13 cellular contexts compared by ENCODE assay signal in the genomic region with DNA sequence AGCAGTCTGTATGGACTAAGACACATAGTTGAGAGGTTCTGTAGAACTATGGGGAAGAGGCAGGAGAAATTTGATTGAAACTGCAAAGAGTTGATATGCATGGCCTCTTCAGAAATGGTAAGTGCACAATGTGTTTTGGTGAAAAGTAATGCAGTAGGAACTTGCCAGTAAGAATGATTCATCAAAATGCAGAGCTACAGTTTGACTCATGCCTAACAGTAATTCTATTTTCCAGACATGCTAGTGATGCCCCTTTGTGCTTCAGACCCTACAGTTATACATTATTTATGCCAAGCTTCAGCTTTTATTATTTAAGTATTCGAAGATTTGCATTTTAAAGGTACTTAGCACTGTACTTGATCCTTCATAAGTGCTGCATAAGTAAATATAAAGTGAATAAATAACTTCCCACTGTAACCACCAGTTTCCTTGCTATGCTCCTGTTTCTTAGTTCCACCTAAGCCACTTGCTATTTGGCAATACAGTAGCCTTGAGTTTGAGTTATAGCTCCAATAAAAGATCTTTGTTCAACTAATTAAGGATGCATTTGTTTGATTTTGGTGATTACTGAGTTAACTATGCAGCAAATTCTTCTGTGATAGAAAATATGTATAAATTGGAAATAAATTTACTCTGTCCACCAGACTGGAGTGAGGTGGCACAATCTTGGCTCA. TPM values are rescaled to one million over a fixed set of nuclear protein-coding genes. Genes with fewer than 3 reads are reported as not detected.
DNase-seq lines count a peak whose midpoint lies in the region; TF ChIP-seq lines count a peak whose summit lies in the region.
"Had no signal": no experiment of that assay in that cellular context is flagged by ENCODE, and none has a peak within 500 bp of the region (broad histone marks: within the 10 kb centered on the region; RNA-seq: fewer than 3 reads in every experiment).

No MANE protein-coding gene starts in this region.

- H3K27ac Mint-ChIP-seq in activated CD4-positive, alpha-beta T cell treated with anti-CD3 and anti-CD28 coated beads, Interleukin-2, amount 10 ng/mL, durations not matched to agents 24 days and 14 days, result no peak overlapping the region
- no peak overlapping the region for H3K27ac Mint-ChIP-seq in immature natural killer cell
- H3K27ac Mint-ChIP-seq: stimulated activated effector memory CD8-positive, alpha-beta T cell treated with anti-CD3 and anti-CD28 coated beads, Interleukin-12 subunit alpha, Interleukin-12 subunit beta, amount 100 ng/mL, for 72 hours had no signal

- H3K9me3 Mint-ChIP-seq in activated CD4-positive, alpha-beta T cell treated with anti-CD3 and anti-CD28 coated beads, Interleukin-2, amount 10 ng/mL, durations not matched to agents 24 days and 14 days, result no peaks in the 10 kb centered on the region
- H3K9me3 Mint-ChIP-seq in immature natural killer cell, result peaks cover 0 to 1% (median 0%) of the 10 kb centered on the region in 6 donors
- H3K9me3 Mint-ChIP-seq: stimulated activated effector memory CD8-positive, alpha-beta T cell treated with anti-CD3 and anti-CD28 coated beads, Interleukin-12 subunit alpha, Interleukin-12 subunit beta, amount 100 ng/mL, for 72 hours had no signal

- H3K36me3 Mint-ChIP-seq in activated CD4-positive, alpha-beta T cell treated with anti-CD3 and anti-CD28 coated beads, Interleukin-2, amount 10 ng/mL, durations not matched to agents 24 days and 14 days (ENCODE audit: low read depth), result no peaks in the 10 kb centered on the region
- H3K36me3 Mint-ChIP-seq in immature natural killer cell, result no peaks in the 10 kb centered on the region
- H3K36me3 Mint-ChIP-seq: stimulated activated effector memory CD8-positive, alpha-beta T cell treated with anti-CD3 and anti-CD28 coated beads, Interleukin-12 subunit alpha, Interleukin-12 subunit beta, amount 100 ng/mL, for 72 hours had no signal

- no peaks in the 10 kb centered on the region for H3K27me3 Mint-ChIP-seq in activated CD4-positive, alpha-beta T cell treated with anti-CD3 and anti-CD28 coated beads, Interleukin-2, amount 10 ng/mL, durations not matched to agents 24 days and 14 days
- H3K27me3 Mint-ChIP-seq in immature natural killer cell (ENCODE audit: low read depth in 3 of 3), result peaks cover 0 to 7% (median 0%) of the 10 kb centered on the region in 3 donors

- H3K4me3 Mint-ChIP-seq in activated CD4-positive, alpha-beta T cell treated with anti-CD3 and anti-CD28 coated beads, Interleukin-2, amount 10 ng/mL, durations not matched to agents 24 days and 14 days, result no peak overlapping the region
- H3K4me3 Mint-ChIP-seq in immature natural killer cell, result no peak overlapping the region
- H3K4me3 Mint-ChIP-seq: stimulated activated effector memory CD8-positive, alpha-beta T cell treated with anti-CD3 and anti-CD28 coated beads, Interleukin-12 subunit alpha, Interleukin-12 subunit beta, amount 100 ng/mL, for 72 hours had no signal

- H3K4me3 ChIP-seq in fibroblast of mammary gland (ENCODE audit: control insufficient read depth, low read depth, low read length), result no peak overlapping the region
- H3K4me3 ChIP-seq: BLaER1 treated with 17β-estradiol and CSF1 and Interleukin-3, amounts not matched to agents 10 nM and 100 nM; left ventricle myocardium inferior had no signal

- intact Hi-C loops in activated CD4-positive, alpha-beta T cell treated with anti-CD3 and anti-CD28 coated beads, Interleukin-2, amount 10 ng/mL, durations not matched to agents 24 days and 14 days (cut with micrococcal nuclease), result no loop called here

- H3K4me1 Mint-ChIP-seq in activated CD4-positive, alpha-beta T cell treated with anti-CD3 and anti-CD28 coated beads, Interleukin-2, amount 10 ng/mL, durations not matched to agents 24 days and 14 days, result no peaks in the 10 kb centered on the region
- H3K4me1 Mint-ChIP-seq in immature natural killer cell, result no peaks in the 10 kb centered on the region
- H3K4me1 Mint-ChIP-seq: stimulated activated effector memory CD8-positive, alpha-beta T cell treated with anti-CD3 and anti-CD28 coated beads, Interleukin-12 subunit alpha, Interleukin-12 subunit beta, amount 100 ng/mL, for 72 hours had no signal

- TF ChIP-seq CTCF in fibroblast of mammary gland (conservative IDR thresholded peaks at IDR 0.05; ENCODE audit: control insufficient read depth, insufficient read depth, low read depth, low read length), result no peak

- peak; percentile 29 for DNase-seq in activated CD4-positive, alpha-beta T cell treated with anti-CD3 and anti-CD28 coated beads, Interleukin-2, amount 10 ng/mL, durations not matched to agents 24 days and 14 days
- DNase-seq in activated CD4-positive, alpha-beta T cell treated with anti-CD3 and anti-CD28 coated beads for 48 hours, result no peak
- DNase-seq in RPMI7951 (ENCODE audit: low read depth) (peak; percentile 67), fibroblast of mammary gland (ENCODE audit: low read depth) (peak; percentile 89), stromal cell of bone marrow (ENCODE audit: low read depth) (peak; percentile 66), epidermal melanocyte (ENCODE audit: insufficient read length, low spot score) (no peak), 8988T (no peak), immature natural killer cell (no peak)
- DNase-seq: left ventricle myocardium inferior had no signal

RNA-seq across cellular contexts. Expression of a gene that starts 3.6 kb away (rescaled TPM):
- total RNA-seq in activated CD4-positive, alpha-beta T cell treated with anti-CD3 and anti-CD28 coated beads, Interleukin-2, amount 10 ng/mL, durations not matched to agents 24 days and 14 days, result not detected in 2 replicates
- total RNA-seq in RPMI7951 (2014; rRNA removed; shearing (Covaris generic)), result not detected in 2 replicates
- not detected for polyA plus RNA-seq in immature natural killer cell
- total RNA-seq: left ventricle myocardium inferior had no signal
- polyA plus RNA-seq: adipose tissue had no signal

RNA-seq across cellular contexts. Expression of a gene that starts 38.7 kb away (rescaled TPM):
- not detected in 2 replicates for total RNA-seq in activated CD4-positive, alpha-beta T cell treated with anti-CD3 and anti-CD28 coated beads, Interleukin-2, amount 10 ng/mL, durations not matched to agents 24 days and 14 days
- not detected in 2 replicates for total RNA-seq in RPMI7951 (2014; rRNA removed; shearing (Covaris generic))
- polyA plus RNA-seq in immature natural killer cell, result not detected
- total RNA-seq: H1, left ventricle myocardium inferior had no signal
- polyA plus RNA-seq: adipose tissue had no signal

Comparison
In these comparisons a context has a peak if more than half of its experiments do, and no peak if none do; other contexts are left out.
1. DNase-seq: peak in activated CD4-positive, alpha-beta T cell treated with anti-CD3 and anti-CD28 coated beads, Interleukin-2, amount 10 ng/mL, durations not matched to agents 24 days and 14 days (single experiment), RPMI7951 (single experiment), fibroblast of mammary gland (single experiment) and stromal cell of bone marrow (single experiment); none in activated CD4-positive, alpha-beta T cell treated with anti-CD3 and anti-CD28 coated beads for 48 hours (single experiment), epidermal melanocyte (single experiment), 8988T (single experiment) and immature natural killer cell (0 of 3).